ENCODE assay signal across 32 cellular contexts in genomic region chr20:33181482-33182093, GRCh38. TPM values are rescaled to one million over a fixed set of nuclear protein-coding genes. Genes with fewer than 3 reads are reported as not detected.
A peak's percentile ranks its signal among the peaks of the same experiment; 100 is the strongest.
DNase-seq lines count a peak whose midpoint lies in the region; ATAC-seq, FAIRE-seq and TF ChIP-seq lines count a peak whose summit lies in the region.
"Had no signal": no experiment of that assay in that cellular context is flagged by ENCODE, and none has a peak within 500 bp of the region (broad histone marks: within the 10 kb centered on the region; RNA-seq: fewer than 3 reads in every experiment).

No MANE protein-coding gene starts in this region.

- H3K9me3 Mint-ChIP-seq in Caco-2 (ENCODE audit: unreplicated experiment), result peaks cover 12% of the 10 kb centered on the region
- H3K9me3 Mint-ChIP-seq: activated naive CD4-positive, alpha-beta T cell treated with anti-CD3 and anti-CD28 coated beads, Interleukin-2, amount 50 U/mL, for 72 hours; activated T-helper 2 cell treated with anti-CD3 and anti-CD28 coated beads, Interferon-gamma antibody, Interleukin-2, Interleukin-4, amounts not matched to agents 10 μg/mL and 5 μg/mL and 100 μg/mL, durations not matched to agents 14 hours and 24 hours and 36 hours; CD4-positive, alpha-beta T cell had no signal

- intact Hi-C loops in Caco-2 (cut with micrococcal nuclease; ENCODE audit: unreplicated experiment), result no loop called here
- intact Hi-C loops in Panc1 (cut with micrococcal nuclease; ENCODE audit: unreplicated experiment), result no loop called here
- intact Hi-C loops in HepG2 (cut with micrococcal nuclease; ENCODE audit: unreplicated experiment), result no loop called here

- TF ChIP-seq CTCF in Caco-2 (IDR thresholded peaks at IDR 0.05; ENCODE audit: insufficient read depth in 1 of 2, low read depth in 1 of 2, low read length in 1 of 2, severe bottlenecking in 1 of 2, unreplicated experiment in 1 of 2), result peak; percentile 9 to 24
- TF ChIP-seq CTCF in Panc1 (IDR thresholded peaks at IDR 0.05), result no peak; the same call in 1 of the 2 replicates
- TF ChIP-seq CTCF in HepG2 (CRISPR knock-in tag; IDR thresholded peaks at IDR 0.05), result peak; percentile 52

- H2AFZ ChIP-seq in HepG2 (ENCODE audit: low read length), result no peak overlapping the region
- H2AFZ ChIP-seq: parathyroid adenoma had no signal

- WGBS in HepG2 (ENCODE audit: low lambda C conversion rate), result no CpG with 5 or more reads among the region's 1 CpG

- no peak overlapping the region for H3K9ac ChIP-seq in HepG2 (ENCODE audit: insufficient read depth, low read depth, low read length)
- H3K9ac ChIP-seq: parathyroid adenoma had no signal

- H3K4me3 ChIP-seq in Caco-2 (ENCODE audit: low read depth, low read length), result no peak overlapping the region
- H3K4me3 ChIP-seq in H7 (ENCODE audit: insufficient read depth, low read depth, low read length), result no peak overlapping the region
- H3K4me3 ChIP-seq in Panc1 (ENCODE audit: low read depth in 2 of 2, low read length in 2 of 2), result no peak overlapping the region
- H3K4me3 ChIP-seq in HepG2 (replicated peaks in 1 of 3; ENCODE audit: insufficient read depth in 1 of 3, low read depth in 2 of 3, low read length in 3 of 3), result no peak overlapping the region
- H3K4me3 ChIP-seq: gastroesophageal sphincter, MG63, right atrium auricular region, smooth muscle cell, suprapubic skin had no signal

- H3K27me3 ChIP-seq in Caco-2 (replicated peaks; ENCODE audit: control insufficient read depth, insufficient read depth, low read length), result no peaks in the 10 kb centered on the region
- no peaks in the 10 kb centered on the region for H3K27me3 ChIP-seq in H7 (ENCODE audit: control insufficient read depth, insufficient read depth, low read length)
- H3K27me3 ChIP-seq in Panc1 (ENCODE audit: control insufficient read depth, insufficient read depth, low read length), result no peaks in the 10 kb centered on the region
- peaks cover 2 to 19% of the 10 kb centered on the region in 2 experiments; a peak in 2 of 5 replicates for H3K27me3 ChIP-seq in HepG2 (ENCODE audit: control insufficient read depth in 1 of 2, insufficient read depth in 2 of 2, low read length in 2 of 2)
- H3K27me3 ChIP-seq: MG63, right atrium auricular region, suprapubic skin had no signal

- TF ChIP-seq EP300 in HepG2 (IDR thresholded peaks at IDR 0.05; ENCODE audit: low read depth in 2 of 2, low read length in 2 of 2), result no peak
- TF ChIP-seq EP300 in HepG2 (CRISPR knock-in tag; IDR thresholded peaks at IDR 0.05; ENCODE audit: borderline replicate concordance), result no peak

- H3K4me1 ChIP-seq in Caco-2 (peaks cover 27% of the 10 kb centered on the region), Panc1 (ENCODE audit: control insufficient read depth, insufficient read depth, low read length) (no peaks in the 10 kb centered on the region), HepG2 (ENCODE audit: insufficient read depth, low read length) (peaks cover 8% of the 10 kb centered on the region)
- H3K4me1 ChIP-seq: gastroesophageal sphincter, parathyroid adenoma, right atrium auricular region, suprapubic skin had no signal

- H3K4me2 ChIP-seq in HepG2 (ENCODE audit: low read depth, low read length), result no peak overlapping the region
- H3K4me2 ChIP-seq: smooth muscle cell had no signal

- peaks cover 24% of the 10 kb centered on the region for H3K4me1 Mint-ChIP-seq in Caco-2 (ENCODE audit: low read depth, unreplicated experiment)
- H3K4me1 Mint-ChIP-seq: activated CD4-positive, alpha-beta T cell treated with anti-CD3 and anti-CD28 coated beads for 36 hours; immature natural killer cell had no signal

- 0 out of 2 replicates have a peak, but pooled peaks have one; percentile 24 for TF ChIP-seq RAD21 in HepG2 (CRISPR knock-in tag; IDR thresholded peaks at IDR 0.05)

- DNase-seq in Caco-2 (peak; percentile 46 to 69), H7 (peak; percentile 73), Panc1 (ENCODE audit: low read depth, low spot score) (no peak), HepG2 (ENCODE audit: low spot score) (no peak), COLO829 (ENCODE audit: low spot score) (no peak), NCI-H1105 (lab: John Stamatoyannopoulos, UW) (no peak), activated gamma-delta T cell treated with Interleukin-2 at 50 U/mL for 16 hours (no peak)
- DNase-seq: activated CD4-positive, alpha-beta T cell treated with anti-CD3 and anti-CD28 coated beads for 36 hours; activated CD8-positive, alpha-beta T cell treated with anti-CD3 and anti-CD28 coated beads, Interleukin-2, amount 10 ng/mL, durations not matched to agents 7 days and 5 days; anterior cingulate cortex; CD4-positive, alpha-beta T cell; EL; immature natural killer cell; KBM-7; left cardiac atrium; MG63; NCI-H2029; NK-92 treated with Interleukin-12 subunit alpha and Interleukin-12 subunit beta, amount 100 ng/mL, for 24 hours; SHP77; stimulated activated naive CD4-positive, alpha-beta T cell treated with Interleukin-2 at 50 U/mL for 16 hours had no signal

- H3K27ac ChIP-seq in Panc1 (ENCODE audit: low read length) (no peak overlapping the region), HepG2 (ENCODE audit: extremely low read length, insufficient read depth, low read length) (no peak overlapping the region)
- H3K27ac ChIP-seq: gastroesophageal sphincter, parathyroid adenoma, right atrium auricular region, suprapubic skin had no signal

- in situ Hi-C loops in Panc1 (cut with HindIII; ENCODE audit: low pct_unique_long_range_greater_than_20kb, low sequenced_read_pairs), result no loop called here
- in situ Hi-C loops in HepG2 (cut with HindIII; ENCODE audit: extremely low pct_ligation_motif_present, low pct_unique_long_range_greater_than_20kb), result no loop called here

- H3K27ac Mint-ChIP-seq in Caco-2 (ENCODE audit: unreplicated experiment), result peak overlapping the region; percentile 84
- H3K27ac Mint-ChIP-seq: activated CD4-positive, alpha-beta T cell treated with anti-CD3 and anti-CD28 coated beads for 36 hours; activated CD8-positive, alpha-beta T cell treated with anti-CD3 and anti-CD28 coated beads, Interleukin-2, amount 10 ng/mL, durations not matched to agents 7 days and 5 days; activated T-helper 2 cell treated with anti-CD3 and anti-CD28 coated beads, Interferon-gamma antibody, Interleukin-2, Interleukin-4, amounts not matched to agents 10 μg/mL and 5 μg/mL and 100 μg/mL, durations not matched to agents 14 hours and 24 hours and 36 hours; CD4-positive, alpha-beta T cell had no signal

- peaks cover 5% of the 10 kb centered on the region for H3K36me3 Mint-ChIP-seq in Caco-2 (ENCODE audit: insufficient read depth, unreplicated experiment)
- H3K36me3 Mint-ChIP-seq: activated naive CD4-positive, alpha-beta T cell treated with anti-CD3 and anti-CD28 coated beads, Interleukin-2, amount 50 U/mL, for 72 hours; immature natural killer cell had no signal

- H3K79me2 ChIP-seq in HepG2 (ENCODE audit: insufficient read depth, low read length), result no peaks in the 10 kb centered on the region
- H3K79me2 ChIP-seq: parathyroid adenoma had no signal

- TF ChIP-seq POLR2A in HepG2 (IDR thresholded peaks at IDR 0.05; ENCODE audit: insufficient read depth in 1 of 2, low read depth in 2 of 2, low read length in 2 of 2), result no peak

- no peak overlapping the region for H3K4me3 Mint-ChIP-seq in Caco-2 (ENCODE audit: unreplicated experiment)
- H3K4me3 Mint-ChIP-seq: activated CD4-positive, alpha-beta T cell treated with anti-CD3 and anti-CD28 coated beads for 36 hours; activated CD8-positive, alpha-beta T cell treated with anti-CD3 and anti-CD28 coated beads, Interleukin-2, amount 10 ng/mL, durations not matched to agents 7 days and 5 days; CD4-positive, alpha-beta T cell; immature natural killer cell had no signal

- CTCF ChIA-PET in Caco-2 (lab: Charles Lee) (no interaction called here), Panc1 (lab: Charles Lee) (no interaction called here), HepG2 (lab: Yijun Ruan, JAX; ENCODE audit: low intra/inter-chr PET ratio, low total read pairs) (no interaction called here)

- H3K36me3 ChIP-seq in Caco-2 (ENCODE audit: control insufficient read depth, insufficient read depth, low read length) (no peaks in the 10 kb centered on the region), H7 (replicated peaks; ENCODE audit: control insufficient read depth, insufficient read depth, low read length) (no peaks in the 10 kb centered on the region), Panc1 (ENCODE audit: control insufficient read depth, insufficient read depth, low read length) (no peaks in the 10 kb centered on the region), HepG2 (replicated peaks in 1 of 2; ENCODE audit: control insufficient read depth in 1 of 2, insufficient read depth in 2 of 2, low read length in 2 of 2) (no peaks in the 10 kb centered on the region)
- H3K36me3 ChIP-seq: gastroesophageal sphincter, MG63, right atrium auricular region, suprapubic skin had no signal

- BruUV-seq in Caco-2 (replicated peaks; lab: Mats Ljungman, UMichigan) (no TSS peak), Panc1 (replicated peaks; lab: Mats Ljungman, UMichigan) (no TSS peak), HepG2 (replicated peaks; lab: Mats Ljungman, UMichigan) (no TSS peak)

- H4K20me1 ChIP-seq in HepG2 (ENCODE audit: insufficient read depth, low read length), result no peaks in the 10 kb centered on the region

- no peaks in the 10 kb centered on the region for H3K27me3 Mint-ChIP-seq in Caco-2 (ENCODE audit: insufficient read depth, unreplicated experiment)
- H3K27me3 Mint-ChIP-seq: activated CD4-positive, alpha-beta T cell treated with anti-CD3 and anti-CD28 coated beads for 36 hours; CD4-positive, alpha-beta T cell had no signal

- H3K9me3 ChIP-seq in Caco-2 (peaks cover 7% of the 10 kb centered on the region), Panc1 (ENCODE audit: control insufficient read depth, insufficient read depth, low read depth, low read length) (no peaks in the 10 kb centered on the region), HepG2 (ENCODE audit: low read length) (no peaks in the 10 kb centered on the region)
- H3K9me3 ChIP-seq: MG63, right atrium auricular region, suprapubic skin had no signal

- POLR2A ChIA-PET in Caco-2 (lab: Charles Lee), result no interaction called here
- POLR2A ChIA-PET in Panc1 (lab: Charles Lee), result no interaction called here
- POLR2A ChIA-PET in HepG2 (lab: Yijun Ruan, JAX), result no interaction called here

- ATAC-seq in Panc1 (peak; percentile 48; the same call in 1 of the 2 replicates), HepG2 (peak; percentile 74), HG03469 (IDR thresholded peaks at IDR 0.05; ENCODE audit: unreplicated experiment) (no peak)
- ATAC-seq: activated CD4-positive, alpha-beta T cell treated with anti-CD3 and anti-CD28 coated beads for 36 hours; activated CD8-positive, alpha-beta T cell treated with anti-CD3 and anti-CD28 coated beads, Interleukin-2, amount 10 ng/mL, durations not matched to agents 7 days and 5 days; activated naive CD4-positive, alpha-beta T cell treated with anti-CD3 and anti-CD28 coated beads, Interleukin-2, amount 50 U/mL, for 72 hours; gastroesophageal sphincter; left cardiac atrium had no signal

- FAIRE-seq in HepG2 (lab: Jason Lieb, UNC), result no peak
- FAIRE-seq: bronchial epithelial cell had no signal

RNA-seq across cellular contexts. Expression of gene BPIFA2, which starts 13.6 kb away (rescaled TPM):
- total RNA-seq in Caco-2 (2022) (not detected in 2 replicates), Panc1 (2021; ENCODE audit: unreplicated experiment) (not detected), HepG2 (2016; rRNA removed; fragmentation: Illumina TruSeq; extraction: Trizol) (not detected in 2 replicates)
- total RNA-seq in H7 (2014; rRNA removed; shearing (Covaris generic)), result not detected in 2 replicates
- not detected for polyA plus RNA-seq in Panc1 (2012; ENCODE audit: insufficient read length)
- total RNA-seq in HepG2 (2016; cell fraction: cytosol; rRNA removed; fragmentation: Illumina TruSeq; extraction: Trizol; ENCODE audit: low read depth), result not detected in 2 replicates
- not detected in 2 replicates for total RNA-seq in HepG2 (2016; cell fraction: insoluble cytoplasmic fraction; rRNA removed; fragmentation: Illumina TruSeq; extraction: Trizol)
- not detected in 2 replicates for total RNA-seq in HepG2 (2016; cell fraction: membrane; rRNA removed; fragmentation: Illumina TruSeq; extraction: Trizol)
- not detected in 2 replicates for total RNA-seq in HepG2 (2016; cell fraction: nucleus; rRNA removed; fragmentation: Illumina TruSeq; extraction: Trizol)
- not detected in 2 replicates for polyA plus RNA-seq in HepG2 (2011; rRNA removed)
- not detected in 2 replicates for polyA plus RNA-seq in HepG2 (2011; cell fraction: cytosol; rRNA removed)
- polyA plus RNA-seq in HepG2 (2011; cell fraction: nucleus; rRNA removed), result not detected in 2 replicates
- polyA plus RNA-seq in HepG2 (2012), result not detected in 2 replicates
- polyA plus RNA-seq in HepG2 (2016; cell fraction: cytosol; fragmentation: Illumina TruSeq; extraction: Trizol; ENCODE audit: low read depth), result not detected in 2 replicates
- not detected in 2 replicates for polyA plus RNA-seq in HepG2 (2016; cell fraction: insoluble cytoplasmic fraction; fragmentation: Illumina TruSeq; extraction: Trizol; ENCODE audit: low read depth)
- not detected in 2 replicates for polyA plus RNA-seq in HepG2 (2016; cell fraction: membrane; fragmentation: Illumina TruSeq; extraction: Trizol; ENCODE audit: low read depth)
- not detected in 2 replicates for polyA plus RNA-seq in HepG2 (2016; cell fraction: nucleus; fragmentation: Illumina TruSeq; extraction: Trizol; ENCODE audit: insufficient read depth, low read depth)
- not detected in 2 replicates for polyA minus RNA-seq in HepG2 (2011; rRNA and poly(A)+ RNA removed; ENCODE audit: low replicate concordance)
- not detected in 2 replicates for polyA minus RNA-seq in HepG2 (2011; cell fraction: cytosol; rRNA and poly(A)+ RNA removed)
- polyA minus RNA-seq in HepG2 (2011; cell fraction: nucleus; rRNA and poly(A)+ RNA removed), result not detected in 2 replicates
- total RNA-seq: activated CD4-positive, alpha-beta T cell treated with anti-CD3 and anti-CD28 coated beads for 36 hours; activated CD8-positive, alpha-beta T cell treated with anti-CD3 and anti-CD28 coated beads, Interleukin-2, amount 10 ng/mL, durations not matched to agents 7 days and 5 days; activated naive CD4-positive, alpha-beta T cell treated with anti-CD3 and anti-CD28 coated beads, Interleukin-2, amount 50 U/mL, for 72 hours; activated T-helper 2 cell treated with anti-CD3 and anti-CD28 coated beads, Interferon-gamma antibody, Interleukin-2, Interleukin-4, amounts not matched to agents 10 μg/mL and 5 μg/mL and 100 μg/mL, durations not matched to agents 14 hours and 24 hours and 36 hours; bronchial epithelial cell; CD4-positive, alpha-beta T cell; HT1080; left cardiac atrium; lung microvascular endothelial cell; right atrium auricular region; smooth muscle cell; suprapubic skin; ureter had no signal
- polyA plus RNA-seq: immature natural killer cell, smooth muscle cell had no signal

RNA-seq across cellular contexts. Expression of gene BPIFA3, which starts 35.6 kb away (rescaled TPM):
- total RNA-seq in Caco-2 (2022) (not detected in 2 replicates), Panc1 (2021; ENCODE audit: unreplicated experiment) (not detected), HepG2 (2016; rRNA removed; fragmentation: Illumina TruSeq; extraction: Trizol) (not detected in 2 replicates)
- total RNA-seq in H7 (2014; rRNA removed; shearing (Covaris generic)), result not detected in 2 replicates
- polyA plus RNA-seq in Panc1 (2012; ENCODE audit: insufficient read length), result not detected
- total RNA-seq in HepG2 (2016; cell fraction: cytosol; rRNA removed; fragmentation: Illumina TruSeq; extraction: Trizol; ENCODE audit: low read depth), result not detected in 2 replicates
- not detected in 2 replicates for total RNA-seq in HepG2 (2016; cell fraction: insoluble cytoplasmic fraction; rRNA removed; fragmentation: Illumina TruSeq; extraction: Trizol)
- total RNA-seq in HepG2 (2016; cell fraction: membrane; rRNA removed; fragmentation: Illumina TruSeq; extraction: Trizol), result not detected in 2 replicates
- not detected in 2 replicates for total RNA-seq in HepG2 (2016; cell fraction: nucleus; rRNA removed; fragmentation: Illumina TruSeq; extraction: Trizol)
- polyA plus RNA-seq in HepG2 (2011; rRNA removed), result not detected in 2 replicates
- polyA plus RNA-seq in HepG2 (2011; cell fraction: cytosol; rRNA removed), result not detected in 2 replicates
- polyA plus RNA-seq in HepG2 (2011; cell fraction: nucleus; rRNA removed), result not detected in 2 replicates
- not detected in 2 replicates for polyA plus RNA-seq in HepG2 (2012)
- not detected in 2 replicates for polyA plus RNA-seq in HepG2 (2016; cell fraction: cytosol; fragmentation: Illumina TruSeq; extraction: Trizol; ENCODE audit: low read depth)
- not detected in 2 replicates for polyA plus RNA-seq in HepG2 (2016; cell fraction: insoluble cytoplasmic fraction; fragmentation: Illumina TruSeq; extraction: Trizol; ENCODE audit: low read depth)
- polyA plus RNA-seq in HepG2 (2016; cell fraction: membrane; fragmentation: Illumina TruSeq; extraction: Trizol; ENCODE audit: low read depth), result not detected in 2 replicates
- not detected in 2 replicates for polyA plus RNA-seq in HepG2 (2016; cell fraction: nucleus; fragmentation: Illumina TruSeq; extraction: Trizol; ENCODE audit: insufficient read depth, low read depth)
- not detected in 2 replicates for polyA minus RNA-seq in HepG2 (2011; rRNA and poly(A)+ RNA removed; ENCODE audit: low replicate concordance)
- not detected in 2 replicates for polyA minus RNA-seq in HepG2 (2011; cell fraction: cytosol; rRNA and poly(A)+ RNA removed)
- not detected in 2 replicates for polyA minus RNA-seq in HepG2 (2011; cell fraction: nucleus; rRNA and poly(A)+ RNA removed)
- total RNA-seq: activated CD4-positive, alpha-beta T cell treated with anti-CD3 and anti-CD28 coated beads for 36 hours; activated CD8-positive, alpha-beta T cell treated with anti-CD3 and anti-CD28 coated beads, Interleukin-2, amount 10 ng/mL, durations not matched to agents 7 days and 5 days; activated naive CD4-positive, alpha-beta T cell treated with anti-CD3 and anti-CD28 coated beads, Interleukin-2, amount 50 U/mL, for 72 hours; activated T-helper 2 cell treated with anti-CD3 and anti-CD28 coated beads, Interferon-gamma antibody, Interleukin-2, Interleukin-4, amounts not matched to agents 10 μg/mL and 5 μg/mL and 100 μg/mL, durations not matched to agents 14 hours and 24 hours and 36 hours; bronchial epithelial cell; CD4-positive, alpha-beta T cell; gastroesophageal sphincter; HT1080; left cardiac atrium; lung microvascular endothelial cell; right atrium auricular region; smooth muscle cell; suprapubic skin; ureter had no signal
- polyA plus RNA-seq: immature natural killer cell, smooth muscle cell had no signal

RNA-seq across cellular contexts. Expression of gene BPIFA1, which starts 54.2 kb away (rescaled TPM):
- not detected in 2 replicates for total RNA-seq in Caco-2 (2022)
- total RNA-seq in H7 (2014; rRNA removed; shearing (Covaris generic)), result not detected in 2 replicates
- total RNA-seq in Panc1 (2021; ENCODE audit: unreplicated experiment), result not detected
- polyA plus RNA-seq in Panc1 (2012; ENCODE audit: insufficient read length), result not detected
- not detected in 2 replicates for total RNA-seq in HepG2 (2016; rRNA removed; fragmentation: Illumina TruSeq; extraction: Trizol)
- total RNA-seq in HepG2 (2016; cell fraction: cytosol; rRNA removed; fragmentation: Illumina TruSeq; extraction: Trizol; ENCODE audit: low read depth), result not detected in 2 replicates
- total RNA-seq in HepG2 (2016; cell fraction: insoluble cytoplasmic fraction; rRNA removed; fragmentation: Illumina TruSeq; extraction: Trizol), result not detected in 2 replicates
- total RNA-seq in HepG2 (2016; cell fraction: membrane; rRNA removed; fragmentation: Illumina TruSeq; extraction: Trizol), result not detected in 2 replicates
- not detected in 2 replicates for total RNA-seq in HepG2 (2016; cell fraction: nucleus; rRNA removed; fragmentation: Illumina TruSeq; extraction: Trizol)
- not detected in 2 replicates for polyA plus RNA-seq in HepG2 (2011; rRNA removed)
- polyA plus RNA-seq in HepG2 (2011; cell fraction: cytosol; rRNA removed), result not detected in 2 replicates
- not detected in 2 replicates for polyA plus RNA-seq in HepG2 (2011; cell fraction: nucleus; rRNA removed)
- polyA plus RNA-seq in HepG2 (2012), result not detected in 2 replicates
- not detected in 2 replicates for polyA plus RNA-seq in HepG2 (2016; cell fraction: cytosol; fragmentation: Illumina TruSeq; extraction: Trizol; ENCODE audit: low read depth)
- polyA plus RNA-seq in HepG2 (2016; cell fraction: insoluble cytoplasmic fraction; fragmentation: Illumina TruSeq; extraction: Trizol; ENCODE audit: low read depth), result not detected in 2 replicates
- not detected in 2 replicates for polyA plus RNA-seq in HepG2 (2016; cell fraction: membrane; fragmentation: Illumina TruSeq; extraction: Trizol; ENCODE audit: low read depth)
- polyA plus RNA-seq in HepG2 (2016; cell fraction: nucleus; fragmentation: Illumina TruSeq; extraction: Trizol; ENCODE audit: insufficient read depth, low read depth), result not detected in 2 replicates
- polyA minus RNA-seq in HepG2 (2011; rRNA and poly(A)+ RNA removed; ENCODE audit: low replicate concordance), result not detected in 2 replicates
- not detected in 2 replicates for polyA minus RNA-seq in HepG2 (2011; cell fraction: cytosol; rRNA and poly(A)+ RNA removed)
- not detected in 2 replicates for polyA minus RNA-seq in HepG2 (2011; cell fraction: nucleus; rRNA and poly(A)+ RNA removed)
- total RNA-seq: activated CD4-positive, alpha-beta T cell treated with anti-CD3 and anti-CD28 coated beads for 36 hours; activated CD8-positive, alpha-beta T cell treated with anti-CD3 and anti-CD28 coated beads, Interleukin-2, amount 10 ng/mL, durations not matched to agents 7 days and 5 days; activated naive CD4-positive, alpha-beta T cell treated with anti-CD3 and anti-CD28 coated beads, Interleukin-2, amount 50 U/mL, for 72 hours; activated T-helper 2 cell treated with anti-CD3 and anti-CD28 coated beads, Interferon-gamma antibody, Interleukin-2, Interleukin-4, amounts not matched to agents 10 μg/mL and 5 μg/mL and 100 μg/mL, durations not matched to agents 14 hours and 24 hours and 36 hours; bronchial epithelial cell; CD4-positive, alpha-beta T cell; gastroesophageal sphincter; HT1080; left cardiac atrium; lung microvascular endothelial cell; right atrium auricular region; smooth muscle cell; suprapubic skin; ureter had no signal
- polyA plus RNA-seq: immature natural killer cell, smooth muscle cell had no signal

Comparison
In these comparisons a context has a peak if more than half of its experiments do, and no peak if none do; other contexts are left out.
1. DNase-seq: peak in Caco-2 (2 of 2) and H7 (single experiment); none in Panc1 (single experiment), HepG2 (single experiment), COLO829 (single experiment), NCI-H1105 (single experiment) and activated gamma-delta T cell treated with Interleukin-2 at 50 U/mL for 16 hours (single experiment).